ENCODE assay signal across 8 cellular contexts in the genomic region with DNA sequence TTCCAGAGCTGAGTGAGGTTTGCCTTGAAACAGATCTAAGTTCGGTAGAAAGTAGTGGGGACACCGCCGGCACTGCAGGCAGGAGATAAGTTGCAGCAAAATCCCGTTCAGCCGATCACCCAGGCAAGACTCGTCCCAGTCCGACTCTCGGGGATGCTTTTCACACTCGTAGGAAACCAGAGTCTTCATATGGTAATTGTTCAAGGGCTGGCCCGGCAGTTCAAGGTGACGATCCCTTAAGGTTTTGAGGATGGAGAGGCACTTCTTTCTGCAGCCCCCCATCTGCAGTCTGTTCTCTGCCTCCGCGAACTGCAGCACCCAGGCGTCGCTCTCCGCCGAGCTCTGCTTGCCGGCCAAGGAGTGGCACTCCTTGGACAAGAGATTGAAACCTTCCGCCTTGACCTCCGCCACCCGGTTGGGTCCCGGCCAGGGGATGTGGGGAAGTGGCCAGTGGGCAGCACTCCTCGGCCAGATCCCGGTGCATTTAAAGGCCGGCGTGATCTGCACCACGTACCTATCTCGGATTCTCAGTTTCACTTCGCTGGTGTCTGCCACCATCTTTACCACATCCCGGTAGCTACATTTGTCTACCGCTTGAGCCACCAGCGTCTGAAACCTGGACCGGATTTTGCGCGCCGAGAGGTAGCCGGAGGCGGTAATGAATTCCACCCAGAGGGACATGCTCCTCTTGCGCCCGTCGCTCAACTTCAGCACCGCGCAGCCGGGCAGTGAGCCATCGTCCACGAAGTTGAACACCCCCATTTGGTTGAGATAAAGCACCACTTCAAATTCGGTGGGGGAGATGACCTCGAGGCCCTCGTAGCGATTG. TPM values are rescaled to one million over a fixed set of nuclear protein-coding genes. Genes with fewer than 3 reads are reported as not detected.
DNase-seq lines count a peak whose midpoint lies in the region; TF ChIP-seq lines count a peak whose summit lies in the region.

No MANE protein-coding gene starts in this region.

- H3K27me3 ChIP-seq in Peyer's patch (peaks cover 0 to 10% of the 10 kb centered on the region in 2 donors), esophagus muscularis mucosa (peaks cover 0 to 9% (median 0%) of the 10 kb centered on the region in 4 donors), muscle layer of duodenum (ENCODE audit: low read depth, low read length) (peaks cover 35% of the 10 kb centered on the region)

- intact Hi-C loops in esophagus muscularis mucosa (cut with DNase I) = no loop called here

- H3K27ac ChIP-seq in Peyer's patch (peak overlapping the region in 2 of 4 donors; percentile 11 to 31), esophagus muscularis mucosa (replicated peaks in 1 of 4) (peak overlapping the region; percentile 25 to 67 (median 60)), muscle layer of duodenum (ENCODE audit: low read length) (no peak overlapping the region)

- in situ Hi-C loops in GM13977 (cut with MboI; ENCODE audit: low pct_unique_long_range_greater_than_20kb, low sequenced_read_pairs, unreplicated experiment) = no loop called here

- H3K4me3 ChIP-seq in Peyer's patch = peak overlapping the region; percentile 27 to 50 (median 37)
- H3K4me3 ChIP-seq in esophagus muscularis mucosa = peak overlapping the region; percentile 48 to 57 (median 54)
- H3K4me3 ChIP-seq in muscle layer of duodenum (ENCODE audit: low read depth in 1 of 2, low read length in 2 of 2) = peak overlapping the region; percentile 62 to 65

- peaks cover 0 to 6% (median 0%) of the 10 kb centered on the region in 4 donors for H3K9me3 ChIP-seq in Peyer's patch
- no peaks in the 10 kb centered on the region for H3K9me3 ChIP-seq in esophagus muscularis mucosa
- H3K9me3 ChIP-seq in muscle layer of duodenum (ENCODE audit: control insufficient read depth in 1 of 2, low read length in 2 of 2) = no peaks in the 10 kb centered on the region

- H3K4me1 ChIP-seq in Peyer's patch (no peaks in the 10 kb centered on the region), esophagus muscularis mucosa (peaks cover 4 to 14% (median 8%) of the 10 kb centered on the region in 4 donors), muscle layer of duodenum (ENCODE audit: control insufficient read depth in 1 of 2, insufficient read depth in 2 of 2, low read length in 2 of 2) (no peaks in the 10 kb centered on the region)

- no peak for TF ChIP-seq EP300 in esophagus muscularis mucosa (IDR thresholded peaks at IDR 0.05)

- TF ChIP-seq POLR2A in Peyer's patch (IDR thresholded peaks at IDR 0.05) (no peak), esophagus muscularis mucosa (IDR thresholded peaks at IDR 0.05; ENCODE audit: low read depth) (no peak)

- WGBS in esophagus muscularis mucosa = 36% methylated on average over 37 of the region's 50 CpGs

- no peaks in the 10 kb centered on the region for H3K36me3 ChIP-seq in Peyer's patch
- H3K36me3 ChIP-seq in esophagus muscularis mucosa = no peaks in the 10 kb centered on the region
- peaks cover 0 to 6% of the 10 kb centered on the region in 2 donors for H3K36me3 ChIP-seq in muscle layer of duodenum (ENCODE audit: control insufficient read depth in 1 of 2, insufficient read depth in 2 of 2, low read length in 2 of 2)

- no peak for TF ChIP-seq CTCF in GM13977 (IDR thresholded peaks at IDR 0.05; ENCODE audit: extremely low read depth, insufficient read depth, missing control alignments)
- TF ChIP-seq CTCF in Peyer's patch (IDR thresholded peaks at IDR 0.05) = no peak
- TF ChIP-seq CTCF in esophagus muscularis mucosa (IDR thresholded peaks at IDR 0.05) = no peak

- DNase-seq in GM13977 (ENCODE audit: low spot score) (peak; percentile 17), Peyer's patch (peak in 1 of 3 donors; percentile 48), esophagus muscularis mucosa (ENCODE audit: extremely low spot score) (no peak), NCI-H526 treated with DMSO at 0.1 percent for 48 hours (lab: John Stamatoyannopoulos, UW) (no peak), HCEC 1CT (no peak), hepatic stellate cell (ENCODE audit: low spot score) (no peak)
- no peak for DNase-seq in stimulated activated CD4-positive, alpha-beta T cell treated with anti-CD3 and anti-CD28 coated beads, Interleukin-12 subunit alpha, Interleukin-12 subunit beta, amount 100 ng/mL, for 4 hours

RNA-seq across cellular contexts. Expression of gene MAB21L1, which starts 1.1 kb away (rescaled TPM):
- total RNA-seq in Peyer's patch (1 to 10 TPM in 1 of 4 donors, under 1 TPM in 2, not detected in 1; 0.53 to 4.1 (median 0.80) TPM), esophagus muscularis mucosa (1 to 10 TPM in 2 of 4 donors, under 1 TPM in 2; 0.83 to 2.9 (median 1.5) TPM)
